In the genomic region with DNA sequence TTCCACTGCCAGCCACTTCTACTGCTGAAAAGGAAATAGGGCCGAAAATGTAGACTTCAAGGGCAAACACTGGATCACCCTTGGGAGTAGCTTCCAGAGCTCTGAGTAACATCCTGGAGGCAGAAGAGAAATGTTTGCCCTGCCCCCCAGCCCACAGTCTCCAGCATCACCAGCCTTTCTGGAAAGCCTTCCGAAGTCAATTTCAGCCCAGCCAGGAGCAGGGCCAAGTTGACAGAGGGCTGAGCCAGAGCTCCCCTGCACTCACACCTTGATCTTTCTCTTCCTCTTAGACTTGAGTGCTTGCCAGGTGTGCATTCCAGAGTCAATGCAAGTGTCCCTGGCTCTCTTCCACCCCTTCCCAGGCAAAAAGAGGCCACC, we compare ENCODE assay signal across 9 cellular contexts. TPM values are rescaled to one million over a fixed set of nuclear protein-coding genes. Genes with fewer than 3 reads are reported as not detected.
DNase-seq lines count a peak whose midpoint lies in the region; ATAC-seq and TF ChIP-seq lines count a peak whose summit lies in the region.
"Had no signal": no experiment of that assay in that cellular context is flagged by ENCODE, and none has a peak within 500 bp of the region (broad histone marks: within the 10 kb centered on the region; RNA-seq: fewer than 3 reads in every experiment).

No MANE protein-coding gene starts in this region.

- no peak for TF ChIP-seq CTCF in foreskin fibroblast (IDR thresholded peaks at IDR 0.05; ENCODE audit: low read depth, low read length)

- ATAC-seq in GM19397 (IDR thresholded peaks at IDR 0.05; ENCODE audit: unreplicated experiment) (no peak), GM21825 (IDR thresholded peaks at IDR 0.05; ENCODE audit: unreplicated experiment) (no peak)

- peak; percentile 83 for DNase-seq in ELR (ENCODE audit: low read depth)
- DNase-seq in SK-MEL-5 (ENCODE audit: low read depth, low spot score), result peak; percentile 46
- peak; percentile 78 to 90 for DNase-seq in foreskin fibroblast
- peak; percentile 50 for DNase-seq in pulmonary artery endothelial cell (ENCODE audit: low read depth, low spot score)
- DNase-seq in NCI-H187 treated with DMSO at 0.1 percent for 48 hours (lab: John Stamatoyannopoulos, UW), result no peak
- no peak for DNase-seq in NCI-H748 treated with DMSO at 0.1 percent for 48 hours (lab: John Stamatoyannopoulos, UW)

- in situ Hi-C loops in SK-MEL-5 (cut with HindIII; ENCODE audit: low pct_unique_long_range_greater_than_20kb, low sequenced_read_pairs), result no loop called here

- no peak overlapping the region for H3K4me3 ChIP-seq in foreskin fibroblast (ENCODE audit: low read depth in 1 of 2, low read length in 2 of 2)
- H3K4me3 ChIP-seq: psoas muscle had no signal

RNA-seq across cellular contexts. Expression of a gene that starts 35.2 kb away (rescaled TPM):
- total RNA-seq in SK-MEL-5 (2014; rRNA removed; shearing (Covaris generic)), result 234 and 243 TPM in 2 replicates
- polyA plus RNA-seq in SK-MEL-5 (2015; cell fraction: cytosol; rRNA removed), result 688 and 821 TPM in 2 replicates
- polyA plus RNA-seq in SK-MEL-5 (2015; cell fraction: nucleus; rRNA removed), result 306 and 356 TPM in 2 replicates
- 282 and 344 TPM in 2 replicates for total RNA-seq in pulmonary artery endothelial cell

Comparison
In these comparisons a context has a peak if more than half of its experiments do, and no peak if none do; other contexts are left out.
1. DNase-seq: peak in ELR (single experiment), SK-MEL-5 (single experiment), foreskin fibroblast (2 of 2) and pulmonary artery endothelial cell (single experiment); none in NCI-H187 treated with DMSO at 0.1 percent for 48 hours (single experiment) and NCI-H748 treated with DMSO at 0.1 percent for 48 hours (single experiment).